Comparison of ENCODE assay signal across 23 cellular contexts in genomic region chr22:49427341-49427740, GRCh38.
"Had no signal": no experiment of that assay in that cellular context is flagged by ENCODE, and none has a peak within 500 bp of the region (broad histone marks: within the 10 kb centered on the region; RNA-seq: fewer than 3 reads in every experiment).

No MANE protein-coding gene starts in this region.

- DNase-seq: IMR-90, MV-4-11, NCI-H1092, NCI-H1105 treated with DMSO at 0.1 percent for 48 hours, NCI-H1417 treated with DMSO at 0.1 percent for 48 hours, NCI-H146, NCI-H1694 treated with DMSO at 0.1 percent for 48 hours, NCI-H1930, NCI-H2081, NCI-H2107, NCI-H2171, NCI-H226, NCI-H446, NCI-H510A, NCI-H524 treated with DMSO at 0.1 percent for 48 hours, NCI-H69, NCI-H774, SHP77, SK-N-SH had no signal

- H3K27ac ChIP-seq: KMS-11, RWPE1 had no signal

- H3K9me3 ChIP-seq: SK-N-SH had no signal

- ATAC-seq: HepG2 had no signal

- FAIRE-seq: HepG2, RCC 7860 had no signal
